12 cellular contexts compared by ENCODE assay signal in the genomic region with DNA sequence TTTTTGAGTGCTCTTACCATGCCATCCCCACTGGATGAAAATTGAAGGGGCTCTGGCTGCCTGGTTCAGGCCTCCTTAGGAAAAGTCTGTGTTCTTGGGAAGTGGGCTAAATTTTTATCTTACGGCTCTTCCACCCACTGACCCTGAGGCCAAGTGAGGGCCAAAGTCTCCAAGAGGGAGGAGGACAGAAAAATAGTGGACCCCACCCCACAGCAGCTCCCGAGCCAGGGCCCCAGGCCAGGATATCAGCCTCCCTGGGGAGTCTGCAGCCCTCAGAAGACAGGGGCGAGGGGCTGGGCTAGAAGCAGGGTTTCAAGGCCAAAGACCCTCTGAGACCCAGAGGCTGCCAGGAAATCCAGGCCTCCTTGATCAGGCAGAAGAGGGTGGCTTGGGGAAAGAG.
A peak's percentile ranks its signal among the peaks of the same experiment; 100 is the strongest.
DNase-seq lines count a peak whose midpoint lies in the region; ATAC-seq, FAIRE-seq and TF ChIP-seq lines count a peak whose summit lies in the region.
"Had no signal": no experiment of that assay in that cellular context is flagged by ENCODE, and none has a peak within 500 bp of the region (broad histone marks: within the 10 kb centered on the region; RNA-seq: fewer than 3 reads in every experiment).

No MANE protein-coding gene starts in this region.

- H3K9ac ChIP-seq in mesenchymal stem cell (ENCODE audit: low read length): peak overlapping the region; percentile 81
- peak overlapping the region; percentile 31 for H3K9ac ChIP-seq in smooth muscle cell (ENCODE audit: low read depth)

- DNase-seq in GM23338 (ENCODE audit: low spot score): no peak
- DNase-seq in mesenchymal stem cell: no peak
- no peak for DNase-seq in smooth muscle cell (lab: John Stamatoyannopoulos, UW; ENCODE audit: unreplicated experiment)
- no peak for DNase-seq in D721Med (ENCODE audit: insufficient read length, low spot score)
- no peak for DNase-seq in NCI-H1048 (lab: John Stamatoyannopoulos, UW)
- DNase-seq in CD14-positive monocyte (ENCODE audit: low spot score): no peak
- DNase-seq in NCI-H1105 treated with DMSO at 0.1 percent for 48 hours (lab: John Stamatoyannopoulos, UW): no peak
- DNase-seq: activated CD4-positive, alpha-beta T cell treated with anti-CD3 and anti-CD28 coated beads, Interleukin-2, amount 10 ng/mL, durations not matched to agents 7 days and 5 days; amniotic stem cell; DMS79; Peyer's patch had no signal

- H3K79me1 ChIP-seq in mesenchymal stem cell (replicated peaks; ENCODE audit: low read length, poor library complexity, severe bottlenecking): peaks cover 8% of the 10 kb centered on the region

- H2AK5ac ChIP-seq in mesenchymal stem cell (ENCODE audit: low read length, severe bottlenecking): peak overlapping the region; percentile 32

- H2AFZ ChIP-seq in GM23338: no peak overlapping the region
- no peak overlapping the region for H2AFZ ChIP-seq in mesenchymal stem cell (ENCODE audit: low read depth, low read length)
- H2AFZ ChIP-seq in smooth muscle cell (ENCODE audit: low read depth): no peak overlapping the region

- no peaks in the 10 kb centered on the region for H3K9me3 Mint-ChIP-seq in GM23338
- no peaks in the 10 kb centered on the region for H3K9me3 Mint-ChIP-seq in CD14-positive monocyte
- H3K9me3 Mint-ChIP-seq: activated CD4-positive, alpha-beta T cell treated with anti-CD3 and anti-CD28 coated beads, Interleukin-2, amount 10 ng/mL, durations not matched to agents 7 days and 5 days had no signal

- 42 to 47% methylated on average over 3 of the region's 3 CpGs for WGBS in ectodermal cell, 2 experiments
- WGBS in mesenchymal stem cell: 67% methylated on average over 3 of the region's 3 CpGs
- WGBS in smooth muscle cell (ENCODE audit: low lambda C conversion rate): 66% methylated on average over 3 of the region's 3 CpGs

- peaks cover 99% of the 10 kb centered on the region for H3K4me1 ChIP-seq in GM23338 (ENCODE audit: insufficient read depth)
- H3K4me1 ChIP-seq in ectodermal cell (ENCODE audit: control insufficient read depth, insufficient read depth, low read length): peaks cover 78% of the 10 kb centered on the region
- H3K4me1 ChIP-seq in mesenchymal stem cell (ENCODE audit: control insufficient read depth, insufficient read depth, low read depth, low read length): peaks cover 62% of the 10 kb centered on the region
- peaks cover 76% of the 10 kb centered on the region for H3K4me1 ChIP-seq in smooth muscle cell (ENCODE audit: low read depth)
- H3K4me1 ChIP-seq: Peyer's patch had no signal

- H2BK120ac ChIP-seq in mesenchymal stem cell (ENCODE audit: low read depth, low read length): no peak overlapping the region

- no peak overlapping the region for H3K4ac ChIP-seq in mesenchymal stem cell (ENCODE audit: low read depth in 1 of 2, low read length in 2 of 2)

- peak overlapping the region; percentile 60 for H3K4me2 ChIP-seq in GM23338
- H3K4me2 ChIP-seq in mesenchymal stem cell (ENCODE audit: low read length, poor library complexity, severe bottlenecking): no peak overlapping the region
- H3K4me2 ChIP-seq in smooth muscle cell: peak overlapping the region; percentile 83

- H3K9me2 ChIP-seq in GM23338 (ENCODE audit: insufficient read depth): no peaks in the 10 kb centered on the region

- no peak for FAIRE-seq in D721Med (lab: Jason Lieb, UNC)

- H4K8ac ChIP-seq in mesenchymal stem cell (ENCODE audit: low read length): peak overlapping the region; percentile 16

- no peak overlapping the region for H2BK5ac ChIP-seq in mesenchymal stem cell (ENCODE audit: low read depth, low read length, poor library complexity, severe bottlenecking)

- H4K20me1 ChIP-seq in GM23338 (replicated peaks; ENCODE audit: insufficient read depth) (no peaks in the 10 kb centered on the region), smooth muscle cell (ENCODE audit: low read depth) (no peaks in the 10 kb centered on the region)

- peaks cover 23% of the 10 kb centered on the region for H3K27me3 Mint-ChIP-seq in GM23338 (ENCODE audit: insufficient read depth, low read depth, poor library complexity)
- peaks cover 26 to 48% (median 41%) of the 10 kb centered on the region in 3 donors for H3K27me3 Mint-ChIP-seq in CD14-positive monocyte (ENCODE audit: low read depth in 3 of 3)

- no peak for TF ChIP-seq CTCF in GM23338 (conservative IDR thresholded peaks at IDR 0.05; ENCODE audit: low read depth in 2 of 2)
- TF ChIP-seq CTCF in smooth muscle cell (IDR thresholded peaks at IDR 0.05; ENCODE audit: borderline replicate concordance, insufficient read depth, poor library complexity, severe bottlenecking): no peak
- TF ChIP-seq CTCF in D721Med (IDR thresholded peaks at IDR 0.05; ENCODE audit: insufficient read depth, missing control alignments): no peak
- no peak for TF ChIP-seq CTCF in CD14-positive monocyte (IDR thresholded peaks at IDR 0.05)

- H3K27ac ChIP-seq in GM23338 (ENCODE audit: low read depth): peak overlapping the region; percentile 96
- peak overlapping the region; percentile 82 for H3K27ac ChIP-seq in ectodermal cell (ENCODE audit: insufficient read depth, low read depth, low read length, poor library complexity, severe bottlenecking)
- peak overlapping the region; percentile 13 for H3K27ac ChIP-seq in mesenchymal stem cell (ENCODE audit: low read length, poor library complexity, severe bottlenecking)
- peak overlapping the region; percentile 56 for H3K27ac ChIP-seq in smooth muscle cell (ENCODE audit: low read depth)

- H3K79me2 ChIP-seq in GM23338 (replicated peaks; ENCODE audit: insufficient read depth) (peaks cover 8% of the 10 kb centered on the region; the same call in 1 of the 2 replicates), smooth muscle cell (ENCODE audit: low read depth) (no peaks in the 10 kb centered on the region)

- H3K27me3 ChIP-seq in GM23338 (ENCODE audit: insufficient read depth): no peaks in the 10 kb centered on the region
- no peaks in the 10 kb centered on the region for H3K27me3 ChIP-seq in ectodermal cell (ENCODE audit: control insufficient read depth, insufficient read depth, low read length, poor library complexity, severe bottlenecking)
- H3K27me3 ChIP-seq in mesenchymal stem cell (ENCODE audit: control insufficient read depth in 1 of 2, insufficient read depth in 1 of 2, low read length in 2 of 2): no peaks in the 10 kb centered on the region
- no peaks in the 10 kb centered on the region for H3K27me3 ChIP-seq in smooth muscle cell (ENCODE audit: low read depth)
- H3K27me3 ChIP-seq: Peyer's patch had no signal

- H3K23ac ChIP-seq in mesenchymal stem cell (ENCODE audit: low read length in 2 of 2): no peak overlapping the region

- H3K36me3 ChIP-seq in GM23338 (ENCODE audit: insufficient read depth) (no peaks in the 10 kb centered on the region), ectodermal cell (ENCODE audit: control insufficient read depth, insufficient read depth, low read length) (no peaks in the 10 kb centered on the region), mesenchymal stem cell (ENCODE audit: control insufficient read depth in 1 of 2, insufficient read depth in 2 of 2, low read depth in 1 of 2, low read length in 2 of 2) (peaks cover 0 to 5% of the 10 kb centered on the region in 2 experiments), smooth muscle cell (ENCODE audit: low read depth) (no peaks in the 10 kb centered on the region)
- H3K36me3 ChIP-seq: Peyer's patch had no signal

- H3F3A ChIP-seq in GM23338 (replicated peaks; ENCODE audit: low read depth) (peaks cover 49% of the 10 kb centered on the region), smooth muscle cell (ENCODE audit: low read depth) (peaks cover 17% of the 10 kb centered on the region)

- H3K4me3 ChIP-seq in GM23338: no peak overlapping the region; the same call in 1 of the 2 replicates
- no peak overlapping the region for H3K4me3 ChIP-seq in ectodermal cell (ENCODE audit: insufficient read depth, low read depth, low read length)
- H3K4me3 ChIP-seq in mesenchymal stem cell (ENCODE audit: insufficient read depth in 1 of 2, low read depth in 1 of 2, low read length in 2 of 2): no peak overlapping the region
- no peak overlapping the region for H3K4me3 ChIP-seq in smooth muscle cell
- H3K4me3 ChIP-seq: Peyer's patch had no signal

- H3K36me3 Mint-ChIP-seq in GM23338 (ENCODE audit: low read depth): 0 out of 3 replicates have a peak, but pooled peaks cover 3% of the 10 kb centered on the region
- H3K36me3 Mint-ChIP-seq in CD14-positive monocyte: no peaks in the 10 kb centered on the region

- H3K9me3 ChIP-seq in ectodermal cell (ENCODE audit: control insufficient read depth, low read length) (no peaks in the 10 kb centered on the region), mesenchymal stem cell (ENCODE audit: control insufficient read depth, low read length) (no peaks in the 10 kb centered on the region), smooth muscle cell (replicated peaks; ENCODE audit: low read depth) (no peaks in the 10 kb centered on the region)
- H3K9me3 ChIP-seq: Peyer's patch had no signal

- peak overlapping the region; percentile 89 for H3K27ac Mint-ChIP-seq in GM23338
- peak overlapping the region in 1 of 7 donors; percentile 21 for H3K27ac Mint-ChIP-seq in CD14-positive monocyte
- H3K27ac Mint-ChIP-seq: activated CD4-positive, alpha-beta T cell treated with anti-CD3 and anti-CD28 coated beads, Interleukin-2, amount 10 ng/mL, durations not matched to agents 7 days and 5 days had no signal

- H3K18ac ChIP-seq in mesenchymal stem cell (ENCODE audit: low read depth in 1 of 2, low read length in 2 of 2): peak overlapping the region in 1 of 2 experiments; percentile 38

- H4K91ac ChIP-seq in mesenchymal stem cell (ENCODE audit: low read length): no peak overlapping the region

- no peak overlapping the region for H3K14ac ChIP-seq in mesenchymal stem cell (ENCODE audit: low read length in 2 of 2)

- H3K4me3 Mint-ChIP-seq in GM23338 (peak overlapping the region; percentile 56; the same call in 1 of the 3 replicates), CD14-positive monocyte (peak overlapping the region in 1 of 2 donors; percentile 12)
- H3K4me3 Mint-ChIP-seq: activated CD4-positive, alpha-beta T cell treated with anti-CD3 and anti-CD28 coated beads, Interleukin-2, amount 10 ng/mL, durations not matched to agents 7 days and 5 days had no signal

- H3K4me1 Mint-ChIP-seq in GM23338 (peaks cover 89% of the 10 kb centered on the region), CD14-positive monocyte (no peaks in the 10 kb centered on the region)
- H3K4me1 Mint-ChIP-seq: activated CD4-positive, alpha-beta T cell treated with anti-CD3 and anti-CD28 coated beads, Interleukin-2, amount 10 ng/mL, durations not matched to agents 7 days and 5 days had no signal

- intact Hi-C loops in CD14-positive monocyte (cut with micrococcal nuclease): no loop called here

- ATAC-seq in GM23338: no peak

- peak overlapping the region; percentile 38 for H2BK15ac ChIP-seq in mesenchymal stem cell (ENCODE audit: low read depth, poor library complexity, severe bottlenecking)

- no peak overlapping the region for H2BK12ac ChIP-seq in mesenchymal stem cell (ENCODE audit: low read length in 2 of 2)

Comparison
In these comparisons a context has a peak if more than half of its experiments do, and no peak if none do; other contexts are left out.
1. H3K27ac ChIP-seq: peak in every context shown above with its lines; median percentile 96 in GM23338; 82 in ectodermal cell; 56 in smooth muscle cell; 13 in mesenchymal stem cell.